9 cellular contexts compared by ENCODE assay signal in the genomic region with DNA sequence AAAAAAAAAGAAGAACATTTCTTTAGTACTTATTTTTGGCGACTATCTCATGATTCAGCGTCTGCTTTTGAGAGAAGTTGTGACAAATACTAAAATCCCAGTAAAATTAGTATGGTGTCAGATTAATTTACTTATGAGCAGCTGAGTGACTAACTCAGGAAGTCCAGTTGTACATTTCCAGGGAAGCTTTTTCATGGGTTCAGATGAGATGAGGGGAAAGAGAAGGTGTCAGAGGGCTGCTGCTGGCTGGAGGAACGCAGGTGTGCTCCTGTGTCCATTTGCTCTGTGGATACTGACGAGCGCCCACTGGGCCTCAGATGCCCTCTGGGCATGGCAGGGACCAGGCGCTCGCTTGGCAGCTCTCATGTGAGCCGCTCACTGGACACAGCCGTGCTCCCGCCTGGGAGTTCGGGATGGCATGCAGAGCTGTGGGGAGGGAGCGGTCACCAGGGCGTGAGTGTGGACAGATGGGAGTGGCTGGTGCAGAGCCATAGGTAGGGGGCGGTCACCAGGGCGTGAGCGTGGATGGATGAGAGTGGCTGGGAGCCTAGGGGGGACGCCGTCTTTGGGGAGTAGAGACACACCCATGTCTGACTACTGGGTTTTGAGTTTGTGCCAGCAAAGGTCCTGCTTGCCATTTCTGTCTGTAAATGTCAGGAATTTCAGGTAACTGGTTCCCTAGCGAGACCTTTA. TPM values are rescaled to one million over a fixed set of nuclear protein-coding genes. Genes with fewer than 3 reads are reported as not detected.
A peak's percentile ranks its signal among the peaks of the same experiment; 100 is the strongest.
DNase-seq lines count a peak whose midpoint lies in the region; FAIRE-seq and TF ChIP-seq lines count a peak whose summit lies in the region.
"Had no signal": no experiment of that assay in that cellular context is flagged by ENCODE, and none has a peak within 500 bp of the region (broad histone marks: within the 10 kb centered on the region; RNA-seq: fewer than 3 reads in every experiment).

No MANE protein-coding gene starts in this region.

- H4K8ac ChIP-seq in H9 (replicated peaks; ENCODE audit: insufficient read length, low read depth, low read length): no peak overlapping the region

- no peak overlapping the region for H2BK20ac ChIP-seq in H9 (ENCODE audit: low read depth, low read length, poor library complexity, severe bottlenecking)

- no peak overlapping the region for H3K14ac ChIP-seq in H9 (ENCODE audit: insufficient read depth, low read length)

- no peak overlapping the region for H2AFZ ChIP-seq in H9 (ENCODE audit: low read length)

- H2AK5ac ChIP-seq in H9 (ENCODE audit: insufficient read length, low read length): no peak overlapping the region

- H3K23ac ChIP-seq in H9 (ENCODE audit: insufficient read length, low read depth, low read length): no peak overlapping the region

- H3K9me3 ChIP-seq in transverse colon: no peaks in the 10 kb centered on the region
- H3K9me3 ChIP-seq in H9 (ENCODE audit: control insufficient read depth, low read depth, low read length): no peaks in the 10 kb centered on the region

- no peak overlapping the region for H2BK15ac ChIP-seq in H9 (ENCODE audit: low read depth, low read length)

- H3K27me3 Mint-ChIP-seq in H9 (ENCODE audit: low read depth): no peaks in the 10 kb centered on the region

- peak; percentile 2 for DNase-seq in NCI-H748 (lab: John Stamatoyannopoulos, UW; ENCODE audit: unreplicated experiment)
- DNase-seq in NCI-H748 treated with DMSO at 0.1 percent for 48 hours (lab: John Stamatoyannopoulos, UW): no peak
- DNase-seq in bronchial epithelial cell (ENCODE audit: low read depth): peak; percentile 46
- DNase-seq in transverse colon: no peak
- DNase-seq in GM19238 (ENCODE audit: insufficient read length, low spot score): no peak
- no peak for DNase-seq in SKM-1 (lab: John Stamatoyannopoulos, UW; ENCODE audit: unreplicated experiment)
- DNase-seq in H9: no peak

- H3K27me3 ChIP-seq in bronchial epithelial cell (ENCODE audit: control insufficient read depth, insufficient read depth, low read length) (no peaks in the 10 kb centered on the region), layer of hippocampus (ENCODE audit: control insufficient read depth, insufficient read depth, low read length) (no peaks in the 10 kb centered on the region), transverse colon (no peaks in the 10 kb centered on the region), H9 (ENCODE audit: insufficient read depth, low read length) (no peaks in the 10 kb centered on the region)

- TF ChIP-seq CTCF in bronchial epithelial cell (IDR thresholded peaks at IDR 0.05; ENCODE audit: insufficient read depth, low read length, severe bottlenecking) (no peak), transverse colon (IDR thresholded peaks at IDR 0.05) (no peak), H9 (conservative IDR thresholded peaks at IDR 0.05) (no peak)

- no peaks in the 10 kb centered on the region for H3K79me1 ChIP-seq in H9 (ENCODE audit: insufficient read depth, low read depth, low read length, poor library complexity, severe bottlenecking)

- in situ Hi-C loops in transverse colon (cut with MboI; ENCODE audit: low pct_ligation_motif_present in 1 of 4, low pct_unique_long_range_greater_than_20kb in 1 of 4, low sequenced_read_pairs in 3 of 4): loop anchor here in 1 of 4 donors (25.0 kb wide), 1 partner anchor 308 kb away; no protein-coding TSS in a partner anchor

- intact Hi-C loops in transverse colon (cut with DNase I; ENCODE audit: low total_unique reads): no loop called here

- H3K23me2 ChIP-seq in H9 (ENCODE audit: insufficient read length, low read depth, low read length, poor library complexity, severe bottlenecking): no peaks in the 10 kb centered on the region

- TF ChIP-seq EP300 in transverse colon (IDR thresholded peaks at IDR 0.05; ENCODE audit: low read depth): no peak

- 56 to 74% methylated on average over 2 to 19 of the region's 19 CpGs for WGBS in transverse colon (ENCODE audit: low coverage in 1 of 2), 2 donors
- WGBS in H9 (ENCODE audit: extremely low coverage, insufficient read length, low lambda C conversion rate): no CpG with 5 or more reads among the region's 19 CpGs

- no peak overlapping the region for H3K56ac ChIP-seq in H9 (ENCODE audit: insufficient read length, low read depth, low read length)

- H3K79me2 ChIP-seq in H9 (ENCODE audit: insufficient read depth, low read length): no peaks in the 10 kb centered on the region

- H2BK120ac ChIP-seq in H9 (ENCODE audit: low read depth, low read length, poor library complexity, severe bottlenecking): no peak overlapping the region

- no peaks in the 10 kb centered on the region for H3K36me3 Mint-ChIP-seq in H9 (ENCODE audit: insufficient read depth in 1 of 3, low read depth in 3 of 3)

- no peaks in the 10 kb centered on the region for H3K9me3 Mint-ChIP-seq in H9

- H3T11ph ChIP-seq in H9 (ENCODE audit: low read length): no peak overlapping the region

- H3K4ac ChIP-seq in H9 (ENCODE audit: low read depth, low read length): no peak overlapping the region

- no peak overlapping the region for H2BK5ac ChIP-seq in H9 (ENCODE audit: insufficient read length, low read length)

- H3K4me1 Mint-ChIP-seq in H9: peaks cover 0 to 5% of the 10 kb centered on the region in 2 experiments; a peak in 2 of 4 replicates

- no peak overlapping the region for H4K5ac ChIP-seq in H9 (ENCODE audit: insufficient read length, low read depth, low read length)

- FAIRE-seq in bronchial epithelial cell (lab: Jason Lieb, UNC): no peak

- H3K18ac ChIP-seq in H9 (ENCODE audit: insufficient read length, low read depth, low read length): no peak overlapping the region

- H2BK12ac ChIP-seq in H9 (ENCODE audit: insufficient read length, low read depth, low read length): no peak overlapping the region

- H3K4me1 ChIP-seq in transverse colon: peaks cover 4 to 49% (median 17%) of the 10 kb centered on the region in 4 donors
- no peaks in the 10 kb centered on the region for H3K4me1 ChIP-seq in H9 (ENCODE audit: insufficient read depth, low read length)

- H4K91ac ChIP-seq in H9 (ENCODE audit: insufficient read length, low read depth, low read length): no peak overlapping the region

- peak overlapping the region; percentile 42 for H3K27ac ChIP-seq in layer of hippocampus (ENCODE audit: low read depth, low read length)
- peak overlapping the region; percentile 60 to 81 (median 72) for H3K27ac ChIP-seq in transverse colon
- H3K27ac ChIP-seq in H9 (ENCODE audit: insufficient read length, low read depth, low read length): no peak overlapping the region

- H3K4me3 Mint-ChIP-seq in H9: no peak overlapping the region

- H3K36me3 ChIP-seq in bronchial epithelial cell (ENCODE audit: control insufficient read depth, insufficient read depth, low read length): no peaks in the 10 kb centered on the region
- H3K36me3 ChIP-seq in transverse colon: no peaks in the 10 kb centered on the region

- no peak overlapping the region for H3K9ac ChIP-seq in H9 (ENCODE audit: extremely low read depth, insufficient read length, low read length)

- H4K20me1 ChIP-seq in H9 (ENCODE audit: control insufficient read depth, insufficient read depth, insufficient read length): no peaks in the 10 kb centered on the region

- H3K27ac Mint-ChIP-seq in H9: no peak overlapping the region

- no peak for TF ChIP-seq POLR2A in transverse colon (IDR thresholded peaks at IDR 0.05)

- no peak overlapping the region for H3K4me3 ChIP-seq in bronchial epithelial cell (ENCODE audit: low read depth, low read length)
- H3K4me3 ChIP-seq in transverse colon: no peak overlapping the region
- H3K4me3 ChIP-seq: GM12878 had no signal

- no peak overlapping the region for H3K4me2 ChIP-seq in H9 (ENCODE audit: insufficient read depth, insufficient read length, low read length)

RNA-seq across cellular contexts. Expression of a gene that starts 55.0 kb away (rescaled TPM):
- total RNA-seq in bronchial epithelial cell (10.0 and 14.0 TPM in 2 replicates), transverse colon (10 to 100 TPM in 3 of 4 donors, 1 to 10 TPM in 1; 6.8 to 32.2 (median 17.3) TPM), H9 (2021) (14.1 and 15.8 TPM in 2 replicates)

Comparison
In these comparisons a context has a peak if more than half of its experiments do, and no peak if none do; other contexts are left out.
1. DNase-seq: peak in NCI-H748 (single experiment) and bronchial epithelial cell (single experiment); none in NCI-H748 treated with DMSO at 0.1 percent for 48 hours (single experiment), transverse colon (single experiment), GM19238 (single experiment), SKM-1 (single experiment) and H9 (single experiment).